10 cellular contexts compared by ENCODE assay signal in the genomic region with DNA sequence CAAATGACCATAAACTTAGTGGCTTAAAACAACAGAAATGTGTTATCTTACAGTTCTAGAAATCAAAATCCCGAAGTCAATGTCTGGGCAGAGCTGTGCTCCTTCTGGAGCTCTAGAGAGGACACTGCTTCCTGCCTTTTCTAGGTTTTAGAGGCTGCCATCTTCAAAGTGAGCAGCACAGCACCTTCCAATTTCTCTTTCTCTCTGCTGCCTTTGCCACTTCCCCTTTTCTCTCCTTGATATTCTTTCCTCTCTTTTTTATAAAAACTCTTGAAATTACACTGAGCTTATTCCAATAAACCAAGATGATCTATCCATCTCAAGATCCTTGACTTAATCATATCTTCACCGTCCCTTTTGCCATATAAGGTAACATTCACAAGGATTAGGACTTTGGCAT.
"Had no signal": no experiment of that assay in that cellular context is flagged by ENCODE, and none has a peak within 500 bp of the region (broad histone marks: within the 10 kb centered on the region; RNA-seq: fewer than 3 reads in every experiment).

No MANE protein-coding gene starts in this region.

- H3K9me3 ChIP-seq: HAP-1 had no signal

- H3K36me3 ChIP-seq: HAP-1 had no signal

- FAIRE-seq: H54, HepG2 had no signal

- H3K4me1 ChIP-seq: HAP-1 had no signal

- DNase-seq: GM23248, GOT3, HFFc6, KBM-7 had no signal

- H3K9ac ChIP-seq: GM23248, KMS-11 had no signal

- H2AFZ ChIP-seq: GM23248 had no signal

- H3K4me2 ChIP-seq: KMS-11 had no signal

- H3K27ac ChIP-seq: GM23248, HL-60, KMS-11 had no signal

- ATAC-seq: HCT116, HepG2 had no signal

- H3K4me3 ChIP-seq: GM23248, HAP-1 had no signal
